1 cellular context compared by ENCODE assay signal in genomic region chr5:176995896-176996767, GRCh38.
TF ChIP-seq lines count a peak whose summit lies in the region.

No MANE protein-coding gene starts in this region.

TF ChIP-seq in K562, 482 proteins besides CTCF, POLR2A, EP300 and RAD21 (continued from another document):
- TF ChIP-seq, protein P1, sequence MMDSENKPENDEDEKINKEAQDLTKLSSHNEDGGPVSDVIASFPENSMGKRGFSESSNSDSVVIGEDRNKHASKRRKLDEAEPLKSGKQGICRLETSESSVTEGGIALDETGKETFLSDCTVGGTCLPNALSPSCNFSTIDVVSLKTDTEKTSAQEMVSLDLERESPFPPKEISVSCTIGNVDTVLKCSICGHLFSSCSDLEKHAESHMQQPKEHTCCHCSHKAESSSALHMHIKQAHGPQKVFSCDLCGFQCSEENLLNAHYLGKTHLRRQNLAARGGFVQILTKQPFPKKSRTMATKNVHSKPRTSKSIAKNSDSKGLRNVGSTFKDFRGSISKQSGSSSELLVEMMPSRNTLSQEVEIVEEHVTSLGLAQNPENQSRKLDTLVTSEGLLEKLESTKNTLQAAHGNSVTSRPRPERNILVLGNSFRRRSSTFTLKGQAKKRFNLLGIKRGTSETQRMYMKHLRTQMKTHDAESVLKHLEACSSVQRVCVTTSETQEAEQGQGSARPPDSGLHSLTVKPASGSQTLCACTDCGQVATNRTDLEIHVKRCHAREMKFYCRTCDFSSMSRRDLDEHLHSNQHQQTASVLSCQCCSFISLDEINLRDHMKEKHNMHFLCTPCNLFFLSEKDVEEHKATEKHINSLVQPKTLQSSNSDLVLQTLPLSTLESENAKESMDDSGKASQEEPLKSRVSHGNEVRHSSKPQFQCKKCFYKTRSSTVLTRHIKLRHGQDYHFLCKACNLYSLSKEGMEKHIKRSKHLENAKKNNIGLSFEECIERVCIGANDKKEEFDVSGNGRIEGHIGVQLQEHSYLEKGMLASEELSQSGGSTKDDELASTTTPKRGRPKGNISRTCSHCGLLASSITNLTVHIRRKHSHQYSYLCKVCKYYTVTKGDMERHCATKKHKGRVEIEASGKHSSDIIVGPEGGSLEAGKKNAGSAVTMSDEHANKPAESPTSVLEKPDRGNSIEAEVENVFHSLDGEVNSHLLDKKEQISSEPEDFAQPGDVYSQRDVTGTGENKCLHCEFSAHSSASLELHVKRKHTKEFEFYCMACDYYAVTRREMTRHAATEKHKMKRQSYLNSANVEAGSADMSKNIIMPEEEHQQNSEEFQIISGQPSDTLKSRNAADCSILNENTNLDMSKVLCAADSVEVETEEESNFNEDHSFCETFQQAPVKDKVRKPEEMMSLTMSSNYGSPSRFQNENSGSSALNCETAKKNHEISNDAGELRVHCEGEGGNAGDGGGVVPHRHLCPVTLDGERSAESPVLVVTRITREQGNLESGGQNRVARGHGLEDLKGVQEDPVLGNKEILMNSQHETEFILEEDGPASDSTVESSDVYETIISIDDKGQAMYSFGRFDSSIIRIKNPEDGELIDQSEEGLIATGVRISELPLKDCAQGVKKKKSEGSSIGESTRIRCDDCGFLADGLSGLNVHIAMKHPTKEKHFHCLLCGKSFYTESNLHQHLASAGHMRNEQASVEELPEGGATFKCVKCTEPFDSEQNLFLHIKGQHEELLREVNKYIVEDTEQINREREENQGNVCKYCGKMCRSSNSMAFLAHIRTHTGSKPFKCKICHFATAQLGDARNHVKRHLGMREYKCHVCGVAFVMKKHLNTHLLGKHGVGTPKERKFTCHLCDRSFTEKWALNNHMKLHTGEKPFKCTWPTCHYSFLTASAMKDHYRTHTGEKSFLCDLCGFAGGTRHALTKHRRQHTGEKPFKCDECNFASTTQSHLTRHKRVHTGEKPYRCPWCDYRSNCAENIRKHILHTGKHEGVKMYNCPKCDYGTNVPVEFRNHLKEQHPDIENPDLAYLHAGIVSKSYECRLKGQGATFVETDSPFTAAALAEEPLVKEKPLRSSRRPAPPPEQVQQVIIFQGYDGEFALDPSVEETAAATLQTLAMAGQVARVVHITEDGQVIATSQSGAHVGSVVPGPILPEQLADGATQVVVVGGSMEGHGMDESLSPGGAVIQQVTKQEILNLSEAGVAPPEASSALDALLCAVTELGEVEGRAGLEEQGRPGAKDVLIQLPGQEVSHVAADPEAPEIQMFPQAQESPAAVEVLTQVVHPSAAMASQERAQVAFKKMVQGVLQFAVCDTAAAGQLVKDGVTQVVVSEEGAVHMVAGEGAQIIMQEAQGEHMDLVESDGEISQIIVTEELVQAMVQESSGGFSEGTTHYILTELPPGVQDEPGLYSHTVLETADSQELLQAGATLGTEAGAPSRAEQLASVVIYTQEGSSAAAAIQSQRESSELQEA (IDR thresholded peaks at IDR 0.05; ENCODE audit: low read depth), result no peak
- TF ChIP-seq ATF6 (CRISPR knock-in tag; IDR thresholded peaks at IDR 0.05) (no peak), SMARCB1 (IDR thresholded peaks at IDR 0.05; ENCODE audit: insufficient read length, low read depth) (no peak), JUNB (CRISPR knock-in tag; conservative IDR thresholded peaks at IDR 0.05) (no peak), CHD1 (IDR thresholded peaks at IDR 0.05; ENCODE audit: low read length) (no peak), CEBPG (CRISPR knock-in tag; IDR thresholded peaks at IDR 0.05) (no peak), CEBPG (tag; conservative IDR thresholded peaks at IDR 0.05 in 1 of 2, IDR thresholded peaks at IDR 0.05 in 1 of 2) (peak in 1 of 2 experiments; percentile 59; a peak in 2 of 4 replicates), CBX2 (IDR thresholded peaks at IDR 0.05; ENCODE audit: insufficient read depth, low read length, poor library complexity, severe bottlenecking) (no peak), RCOR1 (IDR thresholded peaks at IDR 0.05; ENCODE audit: borderline replicate concordance in 1 of 2, low read depth in 2 of 2, low read length in 2 of 2) (no peak), ZNF76 (CRISPR knock-in tag; IDR thresholded peaks at IDR 0.05; ENCODE audit: borderline replicate concordance) (no peak), PBX2 (CRISPR knock-in tag; IDR thresholded peaks at IDR 0.05; ENCODE audit: low read depth) (no peak), PBX2 (tag; conservative IDR thresholded peaks at IDR 0.05; ENCODE audit: low read depth) (no peak), ZC3H4 (CRISPR knock-in tag; IDR thresholded peaks at IDR 0.05; ENCODE audit: borderline replicate concordance) (no peak), PRMT5 (CRISPR knock-in tag; IDR thresholded peaks at IDR 0.05) (no peak)
- TF ChIP-seq, protein P2, sequence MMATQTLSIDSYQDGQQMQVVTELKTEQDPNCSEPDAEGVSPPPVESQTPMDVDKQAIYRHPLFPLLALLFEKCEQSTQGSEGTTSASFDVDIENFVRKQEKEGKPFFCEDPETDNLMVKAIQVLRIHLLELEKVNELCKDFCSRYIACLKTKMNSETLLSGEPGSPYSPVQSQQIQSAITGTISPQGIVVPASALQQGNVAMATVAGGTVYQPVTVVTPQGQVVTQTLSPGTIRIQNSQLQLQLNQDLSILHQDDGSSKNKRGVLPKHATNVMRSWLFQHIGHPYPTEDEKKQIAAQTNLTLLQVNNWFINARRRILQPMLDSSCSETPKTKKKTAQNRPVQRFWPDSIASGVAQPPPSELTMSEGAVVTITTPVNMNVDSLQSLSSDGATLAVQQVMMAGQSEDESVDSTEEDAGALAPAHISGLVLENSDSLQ (IDR thresholded peaks at IDR 0.05), result no peak
- TF ChIP-seq, protein P3, sequence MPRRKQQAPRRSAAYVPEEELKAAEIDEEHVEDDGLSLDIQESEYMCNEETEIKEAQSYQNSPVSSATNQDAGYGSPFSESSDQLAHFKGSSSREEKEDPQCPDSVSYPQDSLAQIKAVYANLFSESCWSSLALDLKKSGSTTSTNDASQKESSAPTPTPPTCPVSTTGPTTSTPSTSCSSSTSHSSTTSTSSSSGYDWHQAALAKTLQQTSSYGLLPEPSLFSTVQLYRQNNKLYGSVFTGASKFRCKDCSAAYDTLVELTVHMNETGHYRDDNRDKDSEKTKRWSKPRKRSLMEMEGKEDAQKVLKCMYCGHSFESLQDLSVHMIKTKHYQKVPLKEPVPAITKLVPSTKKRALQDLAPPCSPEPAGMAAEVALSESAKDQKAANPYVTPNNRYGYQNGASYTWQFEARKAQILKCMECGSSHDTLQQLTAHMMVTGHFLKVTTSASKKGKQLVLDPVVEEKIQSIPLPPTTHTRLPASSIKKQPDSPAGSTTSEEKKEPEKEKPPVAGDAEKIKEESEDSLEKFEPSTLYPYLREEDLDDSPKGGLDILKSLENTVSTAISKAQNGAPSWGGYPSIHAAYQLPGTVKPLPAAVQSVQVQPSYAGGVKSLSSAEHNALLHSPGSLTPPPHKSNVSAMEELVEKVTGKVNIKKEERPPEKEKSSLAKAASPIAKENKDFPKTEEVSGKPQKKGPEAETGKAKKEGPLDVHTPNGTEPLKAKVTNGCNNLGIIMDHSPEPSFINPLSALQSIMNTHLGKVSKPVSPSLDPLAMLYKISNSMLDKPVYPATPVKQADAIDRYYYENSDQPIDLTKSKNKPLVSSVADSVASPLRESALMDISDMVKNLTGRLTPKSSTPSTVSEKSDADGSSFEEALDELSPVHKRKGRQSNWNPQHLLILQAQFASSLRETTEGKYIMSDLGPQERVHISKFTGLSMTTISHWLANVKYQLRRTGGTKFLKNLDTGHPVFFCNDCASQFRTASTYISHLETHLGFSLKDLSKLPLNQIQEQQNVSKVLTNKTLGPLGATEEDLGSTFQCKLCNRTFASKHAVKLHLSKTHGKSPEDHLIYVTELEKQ (CRISPR knock-in tag; IDR thresholded peaks at IDR 0.05), result no peak
- TF ChIP-seq, protein P4, sequence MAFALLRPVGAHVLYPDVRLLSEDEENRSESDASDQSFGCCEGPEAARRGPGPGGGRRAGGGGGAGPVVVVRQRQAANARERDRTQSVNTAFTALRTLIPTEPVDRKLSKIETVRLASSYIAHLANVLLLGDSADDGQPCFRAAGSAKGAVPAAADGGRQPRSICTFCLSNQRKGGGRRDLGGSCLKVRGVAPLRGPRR (CRISPR knock-in tag; IDR thresholded peaks at IDR 0.05), result no peak
TF ChIP-seq in K562: peak in this region for 7.
